In genomic region chr19:49017666-49018351, GRCh38 we compare ENCODE assay signal across 8 cellular contexts. TPM values are rescaled to one million over a fixed set of nuclear protein-coding genes. Genes with fewer than 3 reads are reported as not detected.
A peak's percentile ranks its signal among the peaks of the same experiment; 100 is the strongest.
DNase-seq lines count a peak whose midpoint lies in the region; ATAC-seq and TF ChIP-seq lines count a peak whose summit lies in the region.

No MANE protein-coding gene starts in this region.

- H3K4me1 ChIP-seq in iPS-15b (ENCODE audit: control insufficient read depth, insufficient read depth, low read length), result peaks cover 9% of the 10 kb centered on the region

- no peak for ATAC-seq in HG02938 (IDR thresholded peaks at IDR 0.05; ENCODE audit: unreplicated experiment)

- peaks cover 25% of the 10 kb centered on the region for H3K36me3 ChIP-seq in iPS-15b (ENCODE audit: control insufficient read depth, insufficient read depth, low read length)

- peak overlapping the region; percentile 24 for H3K9ac ChIP-seq in iPS-15b (ENCODE audit: low read depth, low read length)

- in situ Hi-C loops in astrocyte of the cerebellum (cut with HindIII; ENCODE audit: low sequenced_read_pairs), result no loop called here

- peak; percentile 42 for TF ChIP-seq CTCF in astrocyte of the cerebellum (IDR thresholded peaks at IDR 0.05; ENCODE audit: low read depth, low read length, missing control alignments)

- H3K27me3 ChIP-seq in iPS-15b (ENCODE audit: control insufficient read depth, insufficient read depth, low read length), result peaks cover 30% of the 10 kb centered on the region

- DNase-seq in Daoy (ENCODE audit: low read depth) (peak; percentile 85), HuH-7.5 (ENCODE audit: low spot score) (peak; percentile 92), T-helper 2 cell (peak; percentile 48 to 73 (median 59)), astrocyte of the cerebellum (ENCODE audit: low read depth) (no peak), inferior parietal cortex (ENCODE audit: extremely low spot score) (no peak)
- DNase-seq in stimulated activated CD4-positive, alpha-beta T cell treated with anti-CD3 and anti-CD28 coated beads, Interleukin-12 subunit alpha, Interleukin-12 subunit beta, amount 100 ng/mL, for 48 hours (ENCODE audit: low read depth in 2 of 3, low spot score in 1 of 3), result peak in 2 of 3 donors; percentile 39 to 42

- H3K9me3 ChIP-seq in iPS-15b (ENCODE audit: control insufficient read depth, insufficient read depth, low read length), result no peaks in the 10 kb centered on the region

- H3K4me3 ChIP-seq in astrocyte of the cerebellum (ENCODE audit: low read depth, low read length) (peak overlapping the region; percentile 39), iPS-15b (ENCODE audit: low read depth, low read length) (peak overlapping the region; percentile 50)

RNA-seq across cellular contexts. Expression of gene LHB, which starts 0.9 kb away (rescaled TPM):
- 0.60 and 4.0 TPM in 2 replicates for total RNA-seq in Daoy (2014; rRNA removed; shearing (Covaris generic))

RNA-seq across cellular contexts. Expression of gene CGB3, which starts 6.3 kb away (rescaled TPM):
- total RNA-seq in Daoy (2014; rRNA removed; shearing (Covaris generic)), result 5.3 and 11.9 TPM in 2 replicates

RNA-seq across cellular contexts. Expression of gene CGB2, which starts 13.9 kb away (rescaled TPM):
- total RNA-seq in Daoy (2014; rRNA removed; shearing (Covaris generic)), result 2.2 TPM in 1 of 2 replicates, not detected in the other

RNA-seq across cellular contexts. Expression of gene CGB1, which starts 18.9 kb away (rescaled TPM):
- not detected in 2 replicates for total RNA-seq in Daoy (2014; rRNA removed; shearing (Covaris generic))

RNA-seq across cellular contexts. Expression of gene RUVBL2, which starts 24.1 kb away (rescaled TPM):
- total RNA-seq in Daoy (2014; rRNA removed; shearing (Covaris generic)), result 550 and 590 TPM in 2 replicates

Comparison
In these comparisons a context has a peak if more than half of its experiments do, and no peak if none do; other contexts are left out.
1. DNase-seq: peak in Daoy (single experiment), HuH-7.5 (single experiment), T-helper 2 cell (5 of 5) and stimulated activated CD4-positive, alpha-beta T cell treated with anti-CD3 and anti-CD28 coated beads, Interleukin-12 subunit alpha, Interleukin-12 subunit beta, amount 100 ng/mL, for 48 hours (2 of 3); none in astrocyte of the cerebellum (single experiment) and inferior parietal cortex (single experiment).